Comparison of ENCODE assay signal across 1 cellular context in the genomic region with DNA sequence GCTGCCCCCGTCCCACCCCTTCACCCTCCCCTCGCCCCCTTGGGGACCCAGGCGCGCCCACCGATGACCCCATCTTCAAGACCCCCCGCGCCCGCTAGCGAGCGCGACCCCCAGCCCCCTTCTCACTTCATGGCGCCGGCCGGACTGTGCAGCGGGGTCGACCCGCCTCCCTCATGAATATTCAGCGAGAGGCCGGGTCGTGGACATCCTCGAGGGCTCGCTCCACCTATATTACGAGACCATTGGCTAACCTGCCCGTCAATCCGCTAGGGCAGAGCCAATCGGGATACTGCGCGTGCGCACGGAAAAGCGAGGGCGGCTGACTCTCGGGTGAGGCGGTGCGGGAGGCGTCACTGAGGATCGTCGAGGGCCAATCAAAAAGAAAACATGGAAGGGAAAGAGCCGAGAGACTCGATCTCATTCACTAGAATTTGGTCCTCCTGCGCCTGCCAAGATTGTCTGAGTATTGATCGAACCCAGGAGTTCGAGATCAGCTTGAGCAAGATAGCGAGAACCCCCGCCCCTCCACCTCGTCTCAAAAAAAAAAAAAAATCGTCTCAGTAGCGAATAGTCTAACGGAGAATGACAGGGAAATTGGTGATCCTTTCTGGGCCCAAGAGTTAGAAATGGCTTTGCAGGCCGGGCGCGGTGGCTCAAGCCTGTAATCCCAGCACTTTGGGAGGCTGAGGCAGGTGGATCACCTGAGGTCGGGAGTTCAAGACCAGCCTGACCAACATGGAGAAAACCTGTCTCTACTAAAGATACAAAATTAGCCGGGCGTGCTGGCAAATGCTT.
TF ChIP-seq lines count a peak whose summit lies in the region.

A gene (minus strand): TSS at position 164 of the 795 bp plus-strand sequence. CDS start 33 bp downstream, at position 131.

TF ChIP-seq in neural cell, 6 proteins besides CTCF, POLR2A, EP300 and RAD21 (continued from another document):
- TF ChIP-seq, protein P1, sequence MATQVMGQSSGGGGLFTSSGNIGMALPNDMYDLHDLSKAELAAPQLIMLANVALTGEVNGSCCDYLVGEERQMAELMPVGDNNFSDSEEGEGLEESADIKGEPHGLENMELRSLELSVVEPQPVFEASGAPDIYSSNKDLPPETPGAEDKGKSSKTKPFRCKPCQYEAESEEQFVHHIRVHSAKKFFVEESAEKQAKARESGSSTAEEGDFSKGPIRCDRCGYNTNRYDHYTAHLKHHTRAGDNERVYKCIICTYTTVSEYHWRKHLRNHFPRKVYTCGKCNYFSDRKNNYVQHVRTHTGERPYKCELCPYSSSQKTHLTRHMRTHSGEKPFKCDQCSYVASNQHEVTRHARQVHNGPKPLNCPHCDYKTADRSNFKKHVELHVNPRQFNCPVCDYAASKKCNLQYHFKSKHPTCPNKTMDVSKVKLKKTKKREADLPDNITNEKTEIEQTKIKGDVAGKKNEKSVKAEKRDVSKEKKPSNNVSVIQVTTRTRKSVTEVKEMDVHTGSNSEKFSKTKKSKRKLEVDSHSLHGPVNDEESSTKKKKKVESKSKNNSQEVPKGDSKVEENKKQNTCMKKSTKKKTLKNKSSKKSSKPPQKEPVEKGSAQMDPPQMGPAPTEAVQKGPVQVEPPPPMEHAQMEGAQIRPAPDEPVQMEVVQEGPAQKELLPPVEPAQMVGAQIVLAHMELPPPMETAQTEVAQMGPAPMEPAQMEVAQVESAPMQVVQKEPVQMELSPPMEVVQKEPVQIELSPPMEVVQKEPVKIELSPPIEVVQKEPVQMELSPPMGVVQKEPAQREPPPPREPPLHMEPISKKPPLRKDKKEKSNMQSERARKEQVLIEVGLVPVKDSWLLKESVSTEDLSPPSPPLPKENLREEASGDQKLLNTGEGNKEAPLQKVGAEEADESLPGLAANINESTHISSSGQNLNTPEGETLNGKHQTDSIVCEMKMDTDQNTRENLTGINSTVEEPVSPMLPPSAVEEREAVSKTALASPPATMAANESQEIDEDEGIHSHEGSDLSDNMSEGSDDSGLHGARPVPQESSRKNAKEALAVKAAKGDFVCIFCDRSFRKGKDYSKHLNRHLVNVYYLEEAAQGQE (IDR thresholded peaks at IDR 0.05; ENCODE audit: borderline replicate concordance) = peak; percentile 56
- TF ChIP-seq MXI1 (conservative IDR thresholded peaks at IDR 0.05; ENCODE audit: poor library complexity, severe bottlenecking) = peak; percentile 5
- peak; percentile 88 for TF ChIP-seq TAF1 (IDR thresholded peaks at IDR 0.05; ENCODE audit: low read depth)
- TF ChIP-seq EZH2 (IDR thresholded peaks at IDR 0.05; ENCODE audit: borderline replicate concordance, insufficient read depth, low read length, poor library complexity, severe bottlenecking) = no peak
